ENCODE assay signal across 4 cellular contexts in genomic region chr2:71317900-71318299, GRCh38. TPM values are rescaled to one million over a fixed set of nuclear protein-coding genes. Genes with fewer than 3 reads are reported as not detected.
DNase-seq lines count a peak whose midpoint lies in the region; ATAC-seq, FAIRE-seq and TF ChIP-seq lines count a peak whose summit lies in the region.
"Not testable (repeated sequence)": the region's sequence is repeated elsewhere in the genome, so short reads cannot be mapped to it uniquely, and the experiment has no call there.

No MANE protein-coding gene starts in this region.

- H3K9me2 ChIP-seq in HCT116 (ENCODE audit: insufficient read depth): not testable (repeated sequence)

- not testable (repeated sequence) for TF ChIP-seq CTCF in HCT116 (IDR thresholded peaks at IDR 0.05 in 2 of 3, conservative IDR thresholded peaks at IDR 0.05 in 1 of 3; ENCODE audit: borderline replicate concordance in 1 of 3, insufficient read depth in 1 of 3, low read depth in 2 of 3, low read length in 2 of 3); HEK293 (tag by site-specific recombination; IDR thresholded peaks at IDR 0.05); K562 (IDR thresholded peaks at IDR 0.05 in 2 of 3, conservative IDR thresholded peaks at IDR 0.05 in 1 of 3; ENCODE audit: insufficient read depth in 2 of 3, low read depth in 1 of 3, low read length in 3 of 3); HepG2 (CRISPR knock-in tag; IDR thresholded peaks at IDR 0.05)

- FAIRE-seq in K562 (lab: Jason Lieb, UNC); HepG2 (lab: Jason Lieb, UNC): not testable (repeated sequence)

- TF ChIP-seq POLR2A in HCT116 (IDR thresholded peaks at IDR 0.05; ENCODE audit: borderline replicate concordance, extremely low read depth, insufficient read depth, insufficient read length); K562 (conservative IDR thresholded peaks at IDR 0.05); HepG2 (IDR thresholded peaks at IDR 0.05; ENCODE audit: insufficient read depth in 1 of 2, low read depth in 2 of 2, low read length in 2 of 2): not testable (repeated sequence)

- H3K9ac ChIP-seq in HCT116 (ENCODE audit: low read length); K562 (ENCODE audit: insufficient read depth in 1 of 2, low read depth in 2 of 2, low read length in 2 of 2); HepG2 (ENCODE audit: insufficient read depth, low read depth, low read length): not testable (repeated sequence)

- TF ChIP-seq EP300 in K562 (IDR thresholded peaks at IDR 0.05; ENCODE audit: low read length); HepG2 (IDR thresholded peaks at IDR 0.05; ENCODE audit: low read depth in 2 of 2, low read length in 2 of 2); HepG2 (CRISPR knock-in tag; IDR thresholded peaks at IDR 0.05; ENCODE audit: borderline replicate concordance): not testable (repeated sequence)

- peaks cover 24% of the 10 kb centered on the region for H3K79me2 ChIP-seq in HCT116 (ENCODE audit: insufficient read depth, low read length)
- not testable (repeated sequence) for H3K79me2 ChIP-seq in K562 (ENCODE audit: control insufficient read depth, insufficient read depth, low read length); HepG2 (ENCODE audit: insufficient read depth, low read length)

- not testable (repeated sequence) for H3K4me1 ChIP-seq in HCT116 (ENCODE audit: control insufficient read depth in 1 of 2, insufficient read depth in 2 of 2, low read length in 2 of 2); HEK293 (ENCODE audit: control insufficient read depth, insufficient read depth, low read length); K562 (replicated peaks in 1 of 2; ENCODE audit: control insufficient read depth in 2 of 2, insufficient read depth in 2 of 2, low read length in 2 of 2); HepG2 (ENCODE audit: insufficient read depth, low read length)

- not testable (repeated sequence) for H3K27me3 ChIP-seq in HCT116 (ENCODE audit: insufficient read depth, low read length); K562 (ENCODE audit: control insufficient read depth in 2 of 2, insufficient read depth in 2 of 2, low read length in 2 of 2); HepG2 (ENCODE audit: control insufficient read depth in 1 of 2, insufficient read depth in 2 of 2, low read length in 2 of 2)

- 0% methylated on average over 4 of the region's 4 CpGs for WGBS in K562 (ENCODE audit: insufficient coverage, low coverage, missing lambda C conversion rate)
- WGBS in HepG2 (ENCODE audit: low lambda C conversion rate): 18% methylated on average over 4 of the region's 4 CpGs

- H2AFZ ChIP-seq in HCT116 (ENCODE audit: low read depth, low read length, poor library complexity, severe bottlenecking); K562 (ENCODE audit: low read depth, low read length); HepG2 (ENCODE audit: low read length): not testable (repeated sequence)

- ATAC-seq in HCT116, K562, HepG2: not testable (repeated sequence)

- H4K20me1 ChIP-seq in HCT116 (ENCODE audit: insufficient read depth); K562 (replicated peaks; ENCODE audit: control insufficient read depth, insufficient read depth, low read length); HepG2 (ENCODE audit: insufficient read depth, low read length): not testable (repeated sequence)

- DNase-seq in HCT116 (ENCODE audit: low read depth, low spot score); K562 (ENCODE audit: extremely low read depth in 1 of 4, low spot score in 3 of 4); HepG2 (ENCODE audit: low spot score): not testable (repeated sequence)

- TF ChIP-seq RAD21 in HCT116 (IDR thresholded peaks at IDR 0.05; ENCODE audit: low read depth); K562 (CRISPR knock-in tag; conservative IDR thresholded peaks at IDR 0.05 in 1 of 2, IDR thresholded peaks at IDR 0.05 in 1 of 2); HepG2 (CRISPR knock-in tag; IDR thresholded peaks at IDR 0.05): not testable (repeated sequence)

- not testable (repeated sequence) for BruUV-seq in HCT116 (replicated peaks; lab: Mats Ljungman, UMichigan); K562 (replicated peaks; lab: Mats Ljungman, UMichigan); HepG2 (replicated peaks; lab: Mats Ljungman, UMichigan)

- not testable (repeated sequence) for H3K36me3 ChIP-seq in HCT116 (ENCODE audit: control insufficient read depth in 1 of 2, insufficient read depth in 2 of 2, low read length in 2 of 2); HEK293 (ENCODE audit: control insufficient read depth in 2 of 2, insufficient read depth in 1 of 2, low read length in 2 of 2); K562 (ENCODE audit: control insufficient read depth, insufficient read depth, low read length); HepG2 (replicated peaks in 1 of 2; ENCODE audit: control insufficient read depth in 1 of 2, insufficient read depth in 2 of 2, low read length in 2 of 2)

- H3K9me3 ChIP-seq in HCT116 (ENCODE audit: control insufficient read depth in 1 of 2, insufficient read depth in 1 of 2, low read depth in 1 of 2, low read length in 2 of 2); HEK293 (ENCODE audit: control insufficient read depth, insufficient read depth, low read depth, low read length); K562 (replicated peaks; ENCODE audit: control insufficient read depth, insufficient read depth, low read depth, low read length): not testable (repeated sequence)
- peaks cover 37% of the 10 kb centered on the region for H3K9me3 ChIP-seq in HepG2 (ENCODE audit: low read length)

- intact Hi-C loops in HCT116 (cut with micrococcal nuclease); K562 (cut with micrococcal nuclease); HepG2 (cut with micrococcal nuclease; ENCODE audit: unreplicated experiment): not testable (repeated sequence)

- in situ Hi-C loops in K562 (cut with MboI); HepG2 (cut with HindIII; ENCODE audit: extremely low pct_ligation_motif_present, low pct_unique_long_range_greater_than_20kb): not testable (repeated sequence)

- CTCF ChIA-PET in HCT116 (lab: Charles Lee) (interaction anchor here (1.0 kb wide), 1 partner anchor 14 kb away, joined by 3 read pairs; the partner anchor contains the start of gene ZNF638), HEK293 (lab: Yijun Ruan, JAX) (interaction anchor here (2.3 kb wide), 1 partner anchor 14 kb away, joined by 5 read pairs; the partner anchor contains the start of gene ZNF638)
- CTCF ChIA-PET in K562 (lab: Yijun Ruan, JAX; ENCODE audit: low intra/inter-chr PET ratio); HepG2 (lab: Yijun Ruan, JAX; ENCODE audit: low intra/inter-chr PET ratio, low total read pairs): not testable (repeated sequence)

- RAD21 ChIA-PET in HCT116 (lab: Charles Lee; ENCODE audit: low non-redundant PET in 1 of 2, low total read pairs in 2 of 2, uncharacterized antibody in 2 of 2, unreplicated experiment in 2 of 2): not testable (repeated sequence)

- POLR2A ChIA-PET in HCT116 (lab: Charles Lee); HEK293 (lab: Yijun Ruan, JAX); K562 (lab: Yijun Ruan, JAX); HepG2 (lab: Yijun Ruan, JAX): not testable (repeated sequence)

- not testable (repeated sequence) for H3K27ac ChIP-seq in HCT116 (ENCODE audit: low read depth, low read length); HEK293 (ENCODE audit: extremely low read depth, low read depth, low read length); K562 (ENCODE audit: extremely low read depth, low read depth, low read length); HepG2 (ENCODE audit: extremely low read length, insufficient read depth, low read length)

- H3K4me2 ChIP-seq in HCT116 (ENCODE audit: low read length); K562 (ENCODE audit: insufficient read depth, low read length); HepG2 (ENCODE audit: low read depth, low read length): not testable (repeated sequence)

- not testable (repeated sequence) for H3K4me3 ChIP-seq in HCT116 (replicated peaks in 1 of 2; ENCODE audit: low read depth in 1 of 2, low read length in 2 of 2); HEK293 (ENCODE audit: low read depth, low read length); K562; HepG2 (replicated peaks in 1 of 3; ENCODE audit: insufficient read depth in 1 of 3, low read depth in 2 of 3, low read length in 3 of 3)

- not testable (repeated sequence) for H3K9me1 ChIP-seq in K562 (ENCODE audit: control insufficient read depth, insufficient read depth, low read length)

RNA-seq across cellular contexts. Expression of gene ZNF638, which starts 13.7 kb away (rescaled TPM):
- 108 TPM for total RNA-seq in HCT116 (2021; ENCODE audit: unreplicated experiment)
- polyA plus RNA-seq in HCT116 (2012): 41.2 and 57.2 TPM in 2 replicates
- 174 and 623 TPM in 2 replicates for total RNA-seq in K562 (2011; cell fraction: chromatin; rRNA removed; ENCODE audit: low replicate concordance)
- 72.9 and 101 TPM in 2 replicates for total RNA-seq in K562 (2011; cell fraction: nucleolus; rRNA removed)
- total RNA-seq in K562 (2011; cell fraction: nucleoplasm; rRNA removed): 171 and 220 TPM in 2 replicates
- total RNA-seq in K562 (2014; rRNA removed): 87.9 and 98.8 TPM in 2 replicates
- total RNA-seq in K562 (2014; rRNA removed; fragmentation: Illumina TruSeq; extraction: Trizol): 155 and 159 TPM in 2 replicates
- 151 and 165 TPM in 2 replicates for total RNA-seq in K562 (2015; rRNA removed; fragmentation: Illumina TruSeq; extraction: Trizol)
- total RNA-seq in K562 (2021): 73.8 and 79.5 TPM in 2 replicates
- polyA plus RNA-seq in K562 (2011; rRNA removed): 67.2 and 110 TPM in 2 replicates
- 23.5 and 29.3 TPM in 2 replicates for polyA plus RNA-seq in K562 (2011; cell fraction: cytosol; rRNA removed)
- polyA plus RNA-seq in K562 (2011; cell fraction: nucleus; rRNA removed): 130 and 153 TPM in 2 replicates
- 78.1 and 79.2 TPM in 2 replicates for polyA plus RNA-seq in K562 (2012)
- 71.8 and 113 TPM in 2 replicates for polyA plus RNA-seq in K562 (2014; fragmentation: Illumina TruSeq; extraction: Trizol)
- 10 to 100 TPM; 53.3 to 57.6 TPM for polyA plus RNA-seq in K562 (2014; fragmentation: Nextera tagmentation; extraction: Ambion mirVana)
- 79.3 and 82.5 TPM in 2 replicates for polyA plus RNA-seq in K562 (2014; rRNA removed)
- 305 and 364 TPM in 2 replicates for polyA minus RNA-seq in K562 (2011; rRNA and poly(A)+ RNA removed)
- 49.1 and 83.5 TPM in 2 replicates for polyA minus RNA-seq in K562 (2011; cell fraction: cytosol; rRNA and poly(A)+ RNA removed)
- 224 and 279 TPM in 2 replicates for polyA minus RNA-seq in K562 (2011; cell fraction: nucleus; rRNA and poly(A)+ RNA removed)
- 133 and 144 TPM in 2 replicates for total RNA-seq in HepG2 (2016; rRNA removed; fragmentation: Illumina TruSeq; extraction: Trizol)
- total RNA-seq in HepG2 (2016; cell fraction: cytosol; rRNA removed; fragmentation: Illumina TruSeq; extraction: Trizol; ENCODE audit: low read depth): 144 and 165 TPM in 2 replicates
- total RNA-seq in HepG2 (2016; cell fraction: insoluble cytoplasmic fraction; rRNA removed; fragmentation: Illumina TruSeq; extraction: Trizol): 136 and 142 TPM in 2 replicates
- 69.6 and 88.9 TPM in 2 replicates for total RNA-seq in HepG2 (2016; cell fraction: membrane; rRNA removed; fragmentation: Illumina TruSeq; extraction: Trizol)
- 338 and 339 TPM in 2 replicates for total RNA-seq in HepG2 (2016; cell fraction: nucleus; rRNA removed; fragmentation: Illumina TruSeq; extraction: Trizol)
- polyA plus RNA-seq in HepG2 (2011; rRNA removed): 79.8 and 92.7 TPM in 2 replicates
- 30.4 and 44.2 TPM in 2 replicates for polyA plus RNA-seq in HepG2 (2011; cell fraction: cytosol; rRNA removed)
- 156 and 178 TPM in 2 replicates for polyA plus RNA-seq in HepG2 (2011; cell fraction: nucleus; rRNA removed)
- 94.6 and 110 TPM in 2 replicates for polyA plus RNA-seq in HepG2 (2012)
- polyA plus RNA-seq in HepG2 (2016; cell fraction: cytosol; fragmentation: Illumina TruSeq; extraction: Trizol; ENCODE audit: low read depth): 8.2 and 8.9 TPM in 2 replicates
- polyA plus RNA-seq in HepG2 (2016; cell fraction: insoluble cytoplasmic fraction; fragmentation: Illumina TruSeq; extraction: Trizol; ENCODE audit: low read depth): 88.5 and 93.4 TPM in 2 replicates
- 13.9 and 16.6 TPM in 2 replicates for polyA plus RNA-seq in HepG2 (2016; cell fraction: membrane; fragmentation: Illumina TruSeq; extraction: Trizol; ENCODE audit: low read depth)
- 235 and 243 TPM in 2 replicates for polyA plus RNA-seq in HepG2 (2016; cell fraction: nucleus; fragmentation: Illumina TruSeq; extraction: Trizol; ENCODE audit: insufficient read depth, low read depth)
- polyA minus RNA-seq in HepG2 (2011; rRNA and poly(A)+ RNA removed; ENCODE audit: low replicate concordance): 88.0 and 129 TPM in 2 replicates
- 77.1 and 94.9 TPM in 2 replicates for polyA minus RNA-seq in HepG2 (2011; cell fraction: cytosol; rRNA and poly(A)+ RNA removed)
- 881 and 997 TPM in 2 replicates for polyA minus RNA-seq in HepG2 (2011; cell fraction: nucleus; rRNA and poly(A)+ RNA removed)
